In the genomic region with DNA sequence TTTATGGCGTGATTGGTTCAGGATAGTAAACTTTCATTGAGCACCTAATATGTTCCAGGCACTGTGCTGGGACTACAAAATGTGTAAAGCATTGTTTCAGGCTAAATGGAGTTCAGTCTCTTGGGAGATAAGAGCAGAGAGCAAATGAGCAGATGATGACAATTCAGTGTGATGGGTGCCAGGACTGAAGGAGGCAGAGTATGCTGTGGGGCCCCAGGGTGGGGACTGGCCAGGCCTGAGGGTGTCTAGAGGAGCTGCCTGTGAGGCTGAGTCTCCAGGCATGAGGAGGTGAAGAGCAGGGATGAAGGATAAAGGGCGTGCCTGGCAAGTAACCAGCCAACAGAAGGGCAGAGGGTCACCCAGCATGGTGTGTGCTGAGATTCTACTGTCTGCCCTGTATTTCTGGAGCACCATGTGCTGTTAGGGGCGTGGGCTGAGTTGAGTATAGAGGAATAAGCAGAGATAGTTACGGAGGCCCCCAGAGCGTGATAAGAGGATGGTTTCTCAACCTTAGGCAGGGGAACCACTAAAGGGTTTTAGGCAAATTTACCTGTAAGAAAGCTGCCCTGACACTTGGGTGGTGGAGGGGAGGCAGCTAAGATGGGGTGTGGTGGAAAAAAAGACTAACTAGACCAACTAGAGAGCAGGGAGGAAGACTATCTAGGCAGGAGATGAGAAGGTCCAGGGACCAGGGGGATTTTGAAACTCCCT, we compare ENCODE assay signal across 36 cellular contexts. TPM values are rescaled to one million over a fixed set of nuclear protein-coding genes. Genes with fewer than 3 reads are reported as not detected.
DNase-seq lines count a peak whose midpoint lies in the region; ATAC-seq and FAIRE-seq lines count a peak whose summit lies in the region.
"Had no signal": no experiment of that assay in that cellular context is flagged by ENCODE, and none has a peak within 500 bp of the region (broad histone marks: within the 10 kb centered on the region; RNA-seq: fewer than 3 reads in every experiment).

No MANE protein-coding gene starts in this region.

- no peaks in the 10 kb centered on the region for H3K36me3 Mint-ChIP-seq in activated naive CD8-positive, alpha-beta T cell treated with anti-CD3 and anti-CD28 coated beads, Interleukin-2, amount 50 U/mL, for 24 hours (ENCODE audit: low read depth)
- H3K36me3 Mint-ChIP-seq: activated naive CD4-positive, alpha-beta T cell treated with anti-CD3 and anti-CD28 coated beads, Interleukin-2, amount 10 ng/mL, durations not matched to agents 7 days and 5 days; naive thymus-derived CD4-positive, alpha-beta T cell; WTC11 had no signal

- H3K27me3 Mint-ChIP-seq in activated naive CD8-positive, alpha-beta T cell treated with anti-CD3 and anti-CD28 coated beads, Interleukin-2, amount 50 U/mL, for 24 hours: no peaks in the 10 kb centered on the region

- no peak overlapping the region for H3K27ac Mint-ChIP-seq in activated naive CD8-positive, alpha-beta T cell treated with anti-CD3 and anti-CD28 coated beads, Interleukin-2, amount 50 U/mL, for 24 hours
- H3K27ac Mint-ChIP-seq: activated naive CD4-positive, alpha-beta T cell treated with anti-CD3 and anti-CD28 coated beads, Interleukin-2, amount 10 ng/mL, durations not matched to agents 7 days and 5 days; effector memory CD8-positive, alpha-beta T cell; HFFc6; naive thymus-derived CD4-positive, alpha-beta T cell; WTC11 had no signal

- no peaks in the 10 kb centered on the region for H3K4me1 ChIP-seq in small intestine (ENCODE audit: control insufficient read depth in 2 of 2, insufficient read depth in 1 of 2, low read depth in 1 of 2, low read length in 1 of 2)
- H3K4me1 ChIP-seq: BLaER1, breast epithelium, colonic mucosa, gastrocnemius medialis, left ventricle myocardium inferior had no signal

- no peaks in the 10 kb centered on the region for H3K36me3 ChIP-seq in small intestine (ENCODE audit: control insufficient read depth in 2 of 2, insufficient read depth in 2 of 2, low read length in 2 of 2)
- H3K36me3 ChIP-seq: BLaER1, breast epithelium, colonic mucosa, gastrocnemius medialis, left ventricle myocardium inferior had no signal

- no peak overlapping the region for H3K4me3 Mint-ChIP-seq in activated naive CD8-positive, alpha-beta T cell treated with anti-CD3 and anti-CD28 coated beads, Interleukin-2, amount 50 U/mL, for 24 hours
- H3K4me3 Mint-ChIP-seq: activated naive CD4-positive, alpha-beta T cell treated with anti-CD3 and anti-CD28 coated beads, Interleukin-2, amount 10 ng/mL, durations not matched to agents 7 days and 5 days; effector memory CD8-positive, alpha-beta T cell; HFFc6; WTC11 had no signal

- FAIRE-seq in GM18507 (lab: Jason Lieb, UNC): peak; percentile 69
- FAIRE-seq in small intestine (lab: Jason Lieb, UNC): no peak
- FAIRE-seq in frontal cortex (lab: Jason Lieb, UNC): no peak
- FAIRE-seq: HTR-8/SVneo, urothelium cell line had no signal

- ATAC-seq in GM19395 (IDR thresholded peaks at IDR 0.05; ENCODE audit: unreplicated experiment) (peak; percentile 69), HG02763 (IDR thresholded peaks at IDR 0.05; ENCODE audit: unreplicated experiment) (peak; percentile 74), HG03442 (IDR thresholded peaks at IDR 0.05; ENCODE audit: unreplicated experiment) (peak; percentile 38)
- ATAC-seq in activated naive CD8-positive, alpha-beta T cell treated with anti-CD3 and anti-CD28 coated beads, Interleukin-2, amount 50 U/mL, for 24 hours: no peak
- ATAC-seq: effector memory CD8-positive, alpha-beta T cell; esophagus mucosa; gastrocnemius medialis; naive thymus-derived CD4-positive, alpha-beta T cell; WTC11 had no signal

- H3K9me3 Mint-ChIP-seq in activated naive CD8-positive, alpha-beta T cell treated with anti-CD3 and anti-CD28 coated beads, Interleukin-2, amount 50 U/mL, for 24 hours: peaks cover 4% of the 10 kb centered on the region
- H3K9me3 Mint-ChIP-seq: activated naive CD4-positive, alpha-beta T cell treated with anti-CD3 and anti-CD28 coated beads, Interleukin-2, amount 10 ng/mL, durations not matched to agents 7 days and 5 days; HFFc6; WTC11 had no signal

- WGBS in small intestine, 3 donors: 65 to 87% (median 87%) methylated on average over 5 of the region's 5 CpGs

- no peaks in the 10 kb centered on the region for H3K9me3 ChIP-seq in small intestine (ENCODE audit: control insufficient read depth, low read depth)
- H3K9me3 ChIP-seq: BLaER1, colonic mucosa, gastrocnemius medialis had no signal

- H3K27me3 ChIP-seq in small intestine (ENCODE audit: control insufficient read depth in 2 of 2, insufficient read depth in 2 of 2, low read length in 2 of 2): no peaks in the 10 kb centered on the region
- H3K27me3 ChIP-seq: BLaER1, breast epithelium, colonic mucosa, gastrocnemius medialis had no signal

- H3K4me3 ChIP-seq in small intestine (ENCODE audit: low read depth in 1 of 2, low read length in 2 of 2): no peak overlapping the region
- H3K4me3 ChIP-seq: BLaER1, breast epithelium, colonic mucosa, gastrocnemius medialis, left ventricle myocardium inferior, skin epidermis had no signal

- no peak overlapping the region for H3K27ac ChIP-seq in small intestine (ENCODE audit: low read depth in 1 of 2, low read length in 1 of 2)
- H3K27ac ChIP-seq: BLaER1, breast epithelium, colonic mucosa, gastrocnemius medialis, left ventricle myocardium inferior, skin epidermis had no signal

- H3K4me1 Mint-ChIP-seq in activated naive CD8-positive, alpha-beta T cell treated with anti-CD3 and anti-CD28 coated beads, Interleukin-2, amount 50 U/mL, for 24 hours: no peaks in the 10 kb centered on the region
- H3K4me1 Mint-ChIP-seq: activated naive CD4-positive, alpha-beta T cell treated with anti-CD3 and anti-CD28 coated beads, Interleukin-2, amount 10 ng/mL, durations not matched to agents 7 days and 5 days; naive thymus-derived CD4-positive, alpha-beta T cell; WTC11 had no signal

- no peak for DNase-seq in GM18507 (ENCODE audit: extremely low spot score, insufficient read length, low read depth)
- DNase-seq in small intestine: no peak
- DNase-seq in activated naive CD8-positive, alpha-beta T cell treated with anti-CD3 and anti-CD28 coated beads, Interleukin-2, amount 50 U/mL, for 24 hours: no peak
- DNase-seq in frontal cortex (ENCODE audit: low spot score in 2 of 2): no peak
- no peak for DNase-seq in SIG-M5 (lab: John Stamatoyannopoulos, UW)
- DNase-seq: activated naive CD4-positive, alpha-beta T cell treated with anti-CD3 and anti-CD28 coated beads, Interleukin-2, amount 10 ng/mL, durations not matched to agents 7 days and 5 days; amygdala; colonic mucosa; COR-L47; DMS79 treated with DMSO at 0.1 percent for 48 hours; effector memory CD8-positive, alpha-beta T cell; gastrocnemius medialis; HFFc6; hypothalamus; KBM-7; left ventricle myocardium inferior; MM.1S; naive thymus-derived CD4-positive, alpha-beta T cell; NCI-H1417 treated with DMSO at 0.1 percent for 48 hours; NCI-H446; nucleus accumbens; OCI-M1; SHP77; stimulated activated CD4-positive, alpha-beta T cell treated with anti-CD3 and anti-CD28 coated beads, Interleukin-2, amount 100 ng/mL, for 24 hours; SW 1271; T1000 had no signal

RNA-seq across cellular contexts. Expression of a gene that starts 38.5 kb away (rescaled TPM):
- 1 to 10 TPM in 1 of 3 donors, not detected in 2; 1.0 TPM for polyA plus RNA-seq in small intestine
- total RNA-seq in frontal cortex: 16.7 TPM
- polyA plus RNA-seq: naive thymus-derived CD4-positive, alpha-beta T cell had no signal
